Comparison of ENCODE assay signal across 17 cellular contexts in genomic region chr7:135620447-135620846, GRCh38.
"Had no signal": no experiment of that assay in that cellular context is flagged by ENCODE, and none has a peak within 500 bp of the region (broad histone marks: within the 10 kb centered on the region; RNA-seq: fewer than 3 reads in every experiment).

No MANE protein-coding gene starts in this region.

- H3K4me3 Mint-ChIP-seq: naive thymus-derived CD8-positive, alpha-beta T cell had no signal

- H3K4me1 Mint-ChIP-seq: naive thymus-derived CD8-positive, alpha-beta T cell had no signal

- H3K36me3 ChIP-seq: ovary had no signal

- FAIRE-seq: colon had no signal

- H3K27ac ChIP-seq: heart left ventricle, neutrophil, ovary, right atrium auricular region, upper lobe of right lung, vagina had no signal

- H3K9me3 ChIP-seq: heart left ventricle, mucosa of descending colon, neutrophil, ovary, right atrium auricular region, sigmoid colon, tibial nerve, upper lobe of right lung, vagina had no signal

- H3K4me3 ChIP-seq: heart left ventricle, mucosa of descending colon, ovary, right atrium auricular region, sigmoid colon, tibial nerve, upper lobe of right lung, vagina had no signal

- H3K27me3 Mint-ChIP-seq: naive thymus-derived CD8-positive, alpha-beta T cell had no signal

- H3K9me3 Mint-ChIP-seq: naive thymus-derived CD8-positive, alpha-beta T cell had no signal

- H3K27me3 ChIP-seq: heart left ventricle, neutrophil, ovary, right atrium auricular region, sigmoid colon, tibial nerve, upper lobe of right lung, vagina had no signal

- DNase-seq: dermis blood vessel endothelial cell; heart left ventricle; hippocampal formation; left colon; sigmoid colon; small intestine; stimulated activated CD4-positive, alpha-beta T cell treated with anti-CD3 and anti-CD28 coated beads, Interleukin-12 subunit alpha, Interleukin-12 subunit beta, amount 100 ng/mL, for 4 hours; stimulated activated naive CD8-positive, alpha-beta T cell treated with anti-CD3 and anti-CD28 coated beads, Interleukin-15, Interleukin-2, amounts not matched to agents 100 U/mL and 50 U/mL, for 24 hours; upper lobe of right lung had no signal

- H3K4me1 ChIP-seq: right atrium auricular region, upper lobe of right lung, vagina had no signal
